In genomic region chr13:66266348-66266747, GRCh38 we compare ENCODE assay signal across 31 cellular contexts.
DNase-seq lines count a peak whose midpoint lies in the region; ATAC-seq, FAIRE-seq and TF ChIP-seq lines count a peak whose summit lies in the region.
"Had no signal": no experiment of that assay in that cellular context is flagged by ENCODE, and none has a peak within 500 bp of the region (broad histone marks: within the 10 kb centered on the region; RNA-seq: fewer than 3 reads in every experiment).

No MANE protein-coding gene starts in this region.

- H3K36me3 ChIP-seq in HepG2 (replicated peaks in 1 of 2; ENCODE audit: control insufficient read depth in 1 of 2, insufficient read depth in 2 of 2, low read length in 2 of 2) (no peaks in the 10 kb centered on the region), right lobe of liver (no peaks in the 10 kb centered on the region), IMR-90 (ENCODE audit: control insufficient read depth, insufficient read depth, low read length) (no peaks in the 10 kb centered on the region)
- H3K36me3 ChIP-seq: BE2C; BLaER1; BLaER1 treated with 17β-estradiol and CSF1 and Interleukin-3, amounts not matched to agents 10 nM and 100 nM had no signal

- H3K9me1 ChIP-seq in IMR-90 (ENCODE audit: insufficient read depth, low read length), result peaks cover 4% of the 10 kb centered on the region; the same call in 1 of the 2 replicates

- H3K14ac ChIP-seq in IMR-90 (replicated peaks; ENCODE audit: low read depth, low read length), result no peak overlapping the region

- dilution Hi-C loops in IMR-90 (cut with HindIII; ENCODE audit: low sequenced_read_pairs, unreplicated experiment), result no loop called here

- CTCF ChIA-PET in HepG2 (lab: Yijun Ruan, JAX; ENCODE audit: low intra/inter-chr PET ratio, low total read pairs), result no interaction called here
- CTCF ChIA-PET in A549 (lab: Yijun Ruan, JAX), result no interaction called here
- CTCF ChIA-PET in IMR-90 (lab: Yijun Ruan, JAX), result no interaction called here

- H3K27ac ChIP-seq in HepG2 (ENCODE audit: extremely low read length, insufficient read depth, low read length), result no peak overlapping the region
- no peak overlapping the region for H3K27ac ChIP-seq in right lobe of liver
- no peak overlapping the region for H3K27ac ChIP-seq in A549
- no peak overlapping the region for H3K27ac ChIP-seq in IMR-90 (ENCODE audit: insufficient read depth, low read length)
- H3K27ac ChIP-seq: 22Rv1; BLaER1; BLaER1 treated with 17β-estradiol and CSF1 and Interleukin-3, amounts not matched to agents 10 nM and 100 nM; C4-2B had no signal

- ATAC-seq in HepG2 (no peak), right lobe of liver (no peak), A549 (no peak), IMR-90 (ENCODE audit: low read depth) (no peak)
- ATAC-seq: CD8-positive, alpha-beta T cell had no signal

- POLR2A ChIA-PET in HepG2 (lab: Yijun Ruan, JAX), result no interaction called here
- POLR2A ChIA-PET in A549 (lab: Yijun Ruan, JAX), result no interaction called here
- POLR2A ChIA-PET in IMR-90 (lab: Charles Lee; ENCODE audit: unreplicated experiment), result no interaction called here

- H2AK9ac ChIP-seq in IMR-90 (replicated peaks; ENCODE audit: low read depth, low read length, poor library complexity), result no peak overlapping the region

- H3K9me3 ChIP-seq in HepG2 (ENCODE audit: low read length) (no peaks in the 10 kb centered on the region), right lobe of liver (no peaks in the 10 kb centered on the region), A549 (no peaks in the 10 kb centered on the region), IMR-90 (ENCODE audit: control insufficient read depth, insufficient read depth, low read length) (no peaks in the 10 kb centered on the region)
- H3K9me3 ChIP-seq: BE2C; BLaER1; BLaER1 treated with 17β-estradiol and CSF1 and Interleukin-3, amounts not matched to agents 10 nM and 100 nM; Caco-2 had no signal

- TF ChIP-seq POLR2A in HepG2 (IDR thresholded peaks at IDR 0.05; ENCODE audit: insufficient read depth in 1 of 2, low read depth in 2 of 2, low read length in 2 of 2) (no peak), right lobe of liver (IDR thresholded peaks at IDR 0.05) (no peak), A549 (IDR thresholded peaks at IDR 0.05; ENCODE audit: low read length) (no peak), IMR-90 (IDR thresholded peaks at IDR 0.05; ENCODE audit: low read depth, low read length) (no peak)

- H3K56ac ChIP-seq in IMR-90 (ENCODE audit: extremely low read depth, insufficient read depth, low read length), result no peak overlapping the region

- DNase-seq in HepG2 (ENCODE audit: low spot score) (no peak), right lobe of liver (no peak), A549 (ENCODE audit: low read depth in 1 of 2, low spot score in 1 of 2) (no peak), IMR-90 (no peak), hypothalamus (lab: John Stamatoyannopoulos, UW) (no peak)
- no peak for DNase-seq in activated T-cell treated with anti-CD3 and anti-CD28 coated beads, Interleukin-2, amount 50 U/mL, for 1 hour
- DNase-seq: 8988T; AML-193; BE2C; C1 segment of cervical spinal cord; Caco-2; Calu3; CD4-positive, alpha-beta memory T cell; CD4-positive, alpha-beta T cell; CD4-positive, CD25-positive, alpha-beta regulatory T cell; CD8-positive, alpha-beta memory T cell; CD8-positive, alpha-beta T cell; COR-L47; DMS 273 treated with DMSO at 0.1 percent for 48 hours; DMS153; DMS53; DMS79; DMS79 treated with DMSO at 0.1 percent for 48 hours; DND-41; EL had no signal

- H3K4me2 ChIP-seq in HepG2 (ENCODE audit: low read depth, low read length) (no peak overlapping the region), A549 (no peak overlapping the region), IMR-90 (ENCODE audit: low read depth, low read length) (no peak overlapping the region)
- H3K4me2 ChIP-seq: BLaER1; BLaER1 treated with 17β-estradiol and CSF1 and Interleukin-3, amounts not matched to agents 10 nM and 100 nM had no signal

- WGBS in HepG2 (ENCODE audit: low lambda C conversion rate), result 0% methylated on average over 1 of the region's 1 CpG
- WGBS in right lobe of liver (ENCODE audit: insufficient coverage, low coverage, low lambda C conversion rate, missing lambda C conversion rate), result 50% methylated on average over 1 of the region's 1 CpG
- WGBS in A549 (ENCODE audit: missing lambda C conversion rate), result 86% methylated on average over 1 of the region's 1 CpG
- no CpG with 5 or more reads among the region's 1 CpG for WGBS in IMR-90 (ENCODE audit: extremely low coverage in 2 of 2, insufficient read length in 1 of 2), 2 experiments

- H3K27me3 ChIP-seq in HepG2 (ENCODE audit: control insufficient read depth in 1 of 2, insufficient read depth in 2 of 2, low read length in 2 of 2), result no peaks in the 10 kb centered on the region
- no peaks in the 10 kb centered on the region for H3K27me3 ChIP-seq in right lobe of liver
- H3K27me3 ChIP-seq in IMR-90 (ENCODE audit: control insufficient read depth, insufficient read depth, low read length), result no peaks in the 10 kb centered on the region
- H3K27me3 ChIP-seq: BE2C; BLaER1; BLaER1 treated with 17β-estradiol and CSF1 and Interleukin-3, amounts not matched to agents 10 nM and 100 nM had no signal

- H4K8ac ChIP-seq in IMR-90 (ENCODE audit: low read depth in 2 of 2, low read length in 2 of 2), result no peak overlapping the region

- no peak overlapping the region for H3K4ac ChIP-seq in IMR-90 (ENCODE audit: low read depth, low read length)

- H2BK15ac ChIP-seq in IMR-90 (ENCODE audit: low read depth, low read length), result no peak overlapping the region

- no peak overlapping the region for H3K18ac ChIP-seq in IMR-90 (ENCODE audit: low read depth, low read length)

- H3K4me3 ChIP-seq in HepG2 (replicated peaks in 1 of 3; ENCODE audit: insufficient read depth in 1 of 3, low read depth in 2 of 3, low read length in 3 of 3) (no peak overlapping the region), right lobe of liver (no peak overlapping the region), A549 (no peak overlapping the region), IMR-90 (ENCODE audit: insufficient read depth, low read depth, low read length) (no peak overlapping the region)
- H3K4me3 ChIP-seq: BLaER1; BLaER1 treated with 17β-estradiol and CSF1 and Interleukin-3, amounts not matched to agents 10 nM and 100 nM had no signal

- H4K91ac ChIP-seq in IMR-90 (ENCODE audit: insufficient read depth, low read depth, low read length), result no peak overlapping the region

- H3K9ac ChIP-seq in HepG2 (ENCODE audit: insufficient read depth, low read depth, low read length), result no peak overlapping the region
- H3K9ac ChIP-seq in IMR-90 (ENCODE audit: low read depth, low read length), result no peak overlapping the region
- H3K9ac ChIP-seq: BLaER1; BLaER1 treated with 17β-estradiol and CSF1 and Interleukin-3, amounts not matched to agents 10 nM and 100 nM had no signal

- TF ChIP-seq EP300 in HepG2 (IDR thresholded peaks at IDR 0.05; ENCODE audit: low read depth in 2 of 2, low read length in 2 of 2) (no peak), HepG2 (CRISPR knock-in tag; IDR thresholded peaks at IDR 0.05; ENCODE audit: borderline replicate concordance) (no peak), A549 (IDR thresholded peaks at IDR 0.05) (no peak)

- no peaks in the 10 kb centered on the region for H3K79me1 ChIP-seq in IMR-90 (ENCODE audit: low read depth in 1 of 2, low read length in 2 of 2)

- no peak overlapping the region for H2AFZ ChIP-seq in HepG2 (ENCODE audit: low read length)
- no peak overlapping the region for H2AFZ ChIP-seq in IMR-90 (replicated peaks; ENCODE audit: low read length, poor library complexity)

- H3K4me1 ChIP-seq in HepG2 (ENCODE audit: insufficient read depth, low read length) (no peaks in the 10 kb centered on the region), right lobe of liver (no peaks in the 10 kb centered on the region), A549 (no peaks in the 10 kb centered on the region), IMR-90 (ENCODE audit: control insufficient read depth, insufficient read depth, low read length) (no peaks in the 10 kb centered on the region)
- H3K4me1 ChIP-seq: BE2C; BLaER1; BLaER1 treated with 17β-estradiol and CSF1 and Interleukin-3, amounts not matched to agents 10 nM and 100 nM; Caco-2 had no signal

- no peak for TF ChIP-seq RAD21 in HepG2 (CRISPR knock-in tag; IDR thresholded peaks at IDR 0.05)
- TF ChIP-seq RAD21 in A549 (conservative IDR thresholded peaks at IDR 0.05 in 1 of 2, IDR thresholded peaks at IDR 0.05 in 1 of 2), result no peak
- no peak for TF ChIP-seq RAD21 in IMR-90 (IDR thresholded peaks at IDR 0.05; ENCODE audit: low read length)

- no peak overlapping the region for H2BK120ac ChIP-seq in IMR-90 (ENCODE audit: low read depth, low read length)

- no peak overlapping the region for H4K5ac ChIP-seq in IMR-90 (ENCODE audit: low read depth, low read length)

- H4K20me1 ChIP-seq in HepG2 (ENCODE audit: insufficient read depth, low read length), result no peaks in the 10 kb centered on the region
- no peaks in the 10 kb centered on the region for H4K20me1 ChIP-seq in IMR-90 (ENCODE audit: insufficient read depth, low read length)
- H4K20me1 ChIP-seq: BLaER1; BLaER1 treated with 17β-estradiol and CSF1 and Interleukin-3, amounts not matched to agents 10 nM and 100 nM had no signal

- BruUV-seq in HepG2 (replicated peaks; lab: Mats Ljungman, UMichigan) (no TSS peak), IMR-90 (replicated peaks; lab: Mats Ljungman, UMichigan) (no TSS peak)

- no peak overlapping the region for H3K23ac ChIP-seq in IMR-90 (ENCODE audit: low read depth, low read length)

- no peak for TF ChIP-seq CTCF in HepG2 (CRISPR knock-in tag; IDR thresholded peaks at IDR 0.05)
- no peak for TF ChIP-seq CTCF in right lobe of liver (IDR thresholded peaks at IDR 0.05)
- TF ChIP-seq CTCF in A549 (IDR thresholded peaks at IDR 0.05), result no peak
- TF ChIP-seq CTCF in IMR-90 (conservative IDR thresholded peaks at IDR 0.05; ENCODE audit: low read depth, low read length), result no peak

- no peak for FAIRE-seq in HepG2 (lab: Jason Lieb, UNC)
- no peak for FAIRE-seq in A549 (lab: Jason Lieb, UNC)
- FAIRE-seq: A204.1, D721Med had no signal

- H3K79me2 ChIP-seq in HepG2 (ENCODE audit: insufficient read depth, low read length), result no peaks in the 10 kb centered on the region

- no peak overlapping the region for H2BK20ac ChIP-seq in IMR-90 (ENCODE audit: low read depth, low read length)

- in situ Hi-C loops in HepG2 (cut with HindIII; ENCODE audit: extremely low pct_ligation_motif_present, low pct_unique_long_range_greater_than_20kb) (no loop called here), IMR-90 (cut with MboI; ENCODE audit: low sequenced_read_pairs) (no loop called here)

- H2AK5ac ChIP-seq in IMR-90 (ENCODE audit: low read depth, low read length), result no peak overlapping the region

- intact Hi-C loops in HepG2 (cut with micrococcal nuclease; ENCODE audit: unreplicated experiment) (no loop called here), right lobe of liver (cut with DNase I) (no loop called here), IMR-90 (cut with micrococcal nuclease) (no loop called here)

- H2BK5ac ChIP-seq in IMR-90 (ENCODE audit: low read depth, low read length, poor library complexity, severe bottlenecking), result no peak overlapping the region

TF ChIP-seq in A549, 52 proteins besides CTCF, POLR2A, EP300 and RAD21 (continues in another document):
- no peak for TF ChIP-seq MAZ (IDR thresholded peaks at IDR 0.05; ENCODE audit: borderline replicate concordance, low read depth, low read length)

TF ChIP-seq in IMR-90, 13 proteins besides CTCF, POLR2A, EP300 and RAD21:
- TF ChIP-seq SMC3 (IDR thresholded peaks at IDR 0.05; ENCODE audit: low read depth, low read length) (no peak), MAFK (IDR thresholded peaks at IDR 0.05; ENCODE audit: low read depth, low read length) (peak; percentile 52)
TF ChIP-seq in IMR-90: peak in this region for 1.

Comparison
In these comparisons a context has a peak if more than half of its experiments do, and no peak if none do; other contexts are left out.
1. Of the 38 proteins assayed by ChIP-seq in both HepG2 and A549: peak only in HepG2: none; only in A549: none; in both: MAFK; in neither: 37.